ENCODE assay signal across 11 cellular contexts in the genomic region with DNA sequence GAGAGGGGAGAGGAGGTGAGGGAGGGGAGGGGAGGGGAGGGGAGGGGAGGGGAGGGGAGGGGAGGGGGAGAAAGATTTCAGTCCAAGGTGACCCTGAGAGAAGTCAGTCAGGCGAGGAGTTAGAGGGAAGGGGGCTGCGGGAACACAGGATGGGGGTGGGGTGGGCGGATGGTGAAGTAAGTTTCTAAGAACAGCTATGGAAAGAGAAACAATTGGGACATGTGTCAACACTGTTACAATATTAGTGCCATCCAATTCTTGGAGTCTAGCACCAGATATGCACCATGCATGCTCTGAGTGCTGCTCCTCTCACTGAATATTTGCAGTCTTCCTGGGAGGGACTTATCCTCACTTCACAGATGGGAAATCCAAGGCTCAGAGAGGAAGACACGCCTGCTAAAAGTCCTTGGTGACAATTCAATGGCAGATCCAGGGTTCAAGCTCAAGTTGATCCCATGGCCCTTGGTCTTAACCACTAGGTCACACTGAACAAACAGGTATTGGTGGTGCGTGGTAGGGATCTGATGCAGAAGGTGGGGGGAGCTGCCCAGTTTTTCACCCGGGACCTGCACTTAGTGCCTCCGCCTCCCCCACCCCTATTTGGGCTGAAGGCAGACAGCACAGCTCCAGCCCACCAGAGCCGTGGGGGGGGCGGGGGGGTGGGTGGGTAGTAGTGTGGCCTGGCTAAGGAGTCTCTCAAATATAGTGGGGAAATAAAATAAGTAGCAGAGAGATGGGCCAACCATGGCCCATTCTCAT. TPM values are rescaled to one million over a fixed set of nuclear protein-coding genes. Genes with fewer than 3 reads are reported as not detected.
A peak's percentile ranks its signal among the peaks of the same experiment; 100 is the strongest.
DNase-seq lines count a peak whose midpoint lies in the region; ATAC-seq, FAIRE-seq and TF ChIP-seq lines count a peak whose summit lies in the region.
"Had no signal": no experiment of that assay in that cellular context is flagged by ENCODE, and none has a peak within 500 bp of the region (broad histone marks: within the 10 kb centered on the region; RNA-seq: fewer than 3 reads in every experiment).

No MANE protein-coding gene starts in this region.

- ATAC-seq in natural killer cell (no peak), GM12878 (no peak), upper lobe of left lung (ENCODE audit: low FRiP score in 2 of 2) (no peak), GM19463 (IDR thresholded peaks at IDR 0.05; ENCODE audit: unreplicated experiment) (no peak)
- no peak for ATAC-seq in natural killer cell treated with Interleukin-12 subunit alpha and Interleukin-12 subunit beta and Interleukin-15 and Interleukin-18, amount 100 ng/mL, for 72 hours
- ATAC-seq: upper lobe of right lung had no signal

- 67% methylated on average over 6 of the region's 9 CpGs for WGBS in GM12878 (ENCODE audit: insufficient coverage, insufficient replicate concordance, low lambda C conversion rate, missing lambda C conversion rate)
- WGBS in upper lobe of left lung, 2 donors, result 49 to 53% methylated on average over 7 of the region's 9 CpGs

- no peak overlapping the region for H3K27ac ChIP-seq in GM12878 (ENCODE audit: control insufficient read depth, insufficient read depth)
- H3K27ac ChIP-seq in upper lobe of left lung, result peak overlapping the region; percentile 74 to 91 (median 86)
- H3K27ac ChIP-seq: upper lobe of right lung had no signal

- H3K36me3 Mint-ChIP-seq in natural killer cell (no peaks in the 10 kb centered on the region), mesothelial cell of epicardium (no peaks in the 10 kb centered on the region)
- H3K36me3 Mint-ChIP-seq in natural killer cell treated with Interleukin-12 subunit alpha and Interleukin-12 subunit beta and Interleukin-15 and Interleukin-18, amount 100 ng/mL, for 72 hours, result no peaks in the 10 kb centered on the region

- no peak for DNase-seq in natural killer cell
- no peak for DNase-seq in natural killer cell treated with Interleukin-12 subunit alpha and Interleukin-12 subunit beta and Interleukin-15 and Interleukin-18, amount 100 ng/mL, for 72 hours (ENCODE audit: low spot score)
- DNase-seq in GM12878 (ENCODE audit: low read depth, low spot score), result no peak
- DNase-seq in mesothelial cell of epicardium (ENCODE audit: low spot score in 2 of 2, unreplicated experiment in 2 of 2), result no peak
- no peak for DNase-seq in upper lobe of left lung
- no peak for DNase-seq in NOMO-1 (lab: John Stamatoyannopoulos, UW; ENCODE audit: unreplicated experiment in 2 of 2)
- no peak for DNase-seq in activated CD4-positive, alpha-beta T cell treated with anti-CD3 and anti-CD28 coated beads, Interleukin-2, amount 50 U/mL, for 4 hours
- DNase-seq: brain microvascular endothelial cell, upper lobe of right lung had no signal

- SMC1A ChIA-PET in GM12878 (lab: Charles Lee; ENCODE audit: uncharacterized antibody, unreplicated experiment), result interaction anchor here (1.1 to 10.1 kb wide), 10 partner anchors 8 to 101 kb away, joined by 3 to 123 read pairs (median 10); a partner anchor contains a TSS

- intact Hi-C loops in natural killer cell (cut with micrococcal nuclease) (loop anchor here (10.0 kb wide), 1 partner anchor 692 kb away; no protein-coding TSS in a partner anchor), GM12878 (cut with micrococcal nuclease; ENCODE audit: unreplicated experiment) (no loop called here)

- CTCF ChIA-PET in GM12878 (lab: Yijun Ruan, JAX), result interaction anchor here (0.8 to 7.5 kb wide), 10 partner anchors 10 to 81 kb away, joined by 3 to 104 read pairs (median 17); a partner anchor contains a TSS

- H3K9me3 Mint-ChIP-seq in natural killer cell, result no peaks in the 10 kb centered on the region
- H3K9me3 Mint-ChIP-seq in natural killer cell treated with Interleukin-12 subunit alpha and Interleukin-12 subunit beta and Interleukin-15 and Interleukin-18, amount 100 ng/mL, for 72 hours, result no peaks in the 10 kb centered on the region
- peaks cover 3% of the 10 kb centered on the region for H3K9me3 Mint-ChIP-seq in mesothelial cell of epicardium

- POLR2A ChIA-PET in GM12878 (lab: Charles Lee), result interaction anchor here (1.3 to 8.9 kb wide), 4 partner anchors 8 to 40 kb away, joined by 6 to 88 read pairs (median 46); a partner anchor contains a TSS

- no peak for TF ChIP-seq EP300 in GM12878 (IDR thresholded peaks at IDR 0.05; ENCODE audit: borderline replicate concordance in 1 of 2, control insufficient read depth in 1 of 2, low read depth in 2 of 2, low read length in 2 of 2)
- TF ChIP-seq EP300 in upper lobe of left lung (IDR thresholded peaks at IDR 0.05), result no peak

- H3K27me3 ChIP-seq in GM12878 (replicated peaks in 1 of 2; ENCODE audit: control insufficient read depth in 2 of 2, insufficient read depth in 2 of 2, low read length in 1 of 2), result no peaks in the 10 kb centered on the region
- H3K27me3 ChIP-seq in upper lobe of left lung, result no peaks in the 10 kb centered on the region
- H3K27me3 ChIP-seq: brain microvascular endothelial cell, upper lobe of right lung had no signal

- TF ChIP-seq POLR2A in GM12878 (IDR thresholded peaks at IDR 0.05; ENCODE audit: low read depth, low read length) (no peak), upper lobe of left lung (IDR thresholded peaks at IDR 0.05) (no peak)

- H3K9ac ChIP-seq in GM12878 (ENCODE audit: control insufficient read depth, insufficient read depth, low read length), result no peak overlapping the region

- no peak for FAIRE-seq in GM12878 (lab: Jason Lieb, UNC)
- FAIRE-seq: GM12891 had no signal

- H3K9me3 ChIP-seq in GM12878 (replicated peaks; ENCODE audit: control insufficient read depth, insufficient read depth, low read length) (no peaks in the 10 kb centered on the region), upper lobe of left lung (no peaks in the 10 kb centered on the region)
- H3K9me3 ChIP-seq: upper lobe of right lung had no signal

- in situ Hi-C loops in GM12878 (cut with MboI), result no loop called here

- peak overlapping the region; percentile 30; the same call in 1 of the 2 replicates for H3K4me2 ChIP-seq in GM12878 (ENCODE audit: control insufficient read depth, insufficient read depth)

- TF ChIP-seq CTCF in natural killer cell (IDR thresholded peaks at IDR 0.05) (no peak), GM12878 (IDR thresholded peaks at IDR 0.05 in 2 of 3, conservative IDR thresholded peaks at IDR 0.05 in 1 of 3; ENCODE audit: control insufficient read depth in 2 of 3, extremely low read depth in 1 of 3, insufficient read depth in 1 of 3, low read depth in 3 of 3, low read length in 3 of 3) (no peak), mesothelial cell of epicardium (IDR thresholded peaks at IDR 0.05; ENCODE audit: unreplicated experiment) (no peak), upper lobe of left lung (IDR thresholded peaks at IDR 0.05) (no peak)

- H3K27ac Mint-ChIP-seq in natural killer cell, result peak overlapping the region; percentile 94 to 98
- peak overlapping the region in 1 of 2 donors; percentile 65 for H3K27ac Mint-ChIP-seq in natural killer cell treated with Interleukin-12 subunit alpha and Interleukin-12 subunit beta and Interleukin-15 and Interleukin-18, amount 100 ng/mL, for 72 hours
- peak overlapping the region; percentile 67 for H3K27ac Mint-ChIP-seq in mesothelial cell of epicardium

- peaks cover 44% of the 10 kb centered on the region for H3K4me1 ChIP-seq in GM12878 (ENCODE audit: control insufficient read depth, insufficient read depth, low read length)
- peaks cover 55 to 84% (median 74%) of the 10 kb centered on the region in 4 donors for H3K4me1 ChIP-seq in upper lobe of left lung

- no peaks in the 10 kb centered on the region for H3K36me3 ChIP-seq in GM12878 (ENCODE audit: control insufficient read depth in 2 of 2, insufficient read depth in 2 of 2, low read length in 1 of 2)
- H3K36me3 ChIP-seq in upper lobe of left lung, result no peaks in the 10 kb centered on the region
- H3K36me3 ChIP-seq: brain microvascular endothelial cell, upper lobe of right lung had no signal

- no peaks in the 10 kb centered on the region for H3K27me3 Mint-ChIP-seq in natural killer cell (ENCODE audit: low read depth in 2 of 2)
- no peaks in the 10 kb centered on the region for H3K27me3 Mint-ChIP-seq in natural killer cell treated with Interleukin-12 subunit alpha and Interleukin-12 subunit beta and Interleukin-15 and Interleukin-18, amount 100 ng/mL, for 72 hours
- no peaks in the 10 kb centered on the region for H3K27me3 Mint-ChIP-seq in mesothelial cell of epicardium (ENCODE audit: low read depth)

- no peak for TF ChIP-seq RAD21 in GM12878 (IDR thresholded peaks at IDR 0.05; ENCODE audit: insufficient read depth, low read depth, low read length)

- no peak overlapping the region for H2AFZ ChIP-seq in GM12878 (ENCODE audit: control insufficient read depth, low read depth, low read length)

- RAD21 ChIA-PET in GM12878 (lab: Charles Lee; ENCODE audit: unreplicated experiment), result interaction anchor here (1.2 to 4.8 kb wide), 7 partner anchors 8 to 78 kb away, joined by 4 to 81 read pairs (median 12); a partner anchor contains a TSS

- no TSS peak for BruUV-seq in GM12878 (replicated peaks; lab: Mats Ljungman, UMichigan)

- H3K4me1 Mint-ChIP-seq in natural killer cell (peaks cover 53 to 73% of the 10 kb centered on the region in 2 donors), mesothelial cell of epicardium (peaks cover 46% of the 10 kb centered on the region)
- H3K4me1 Mint-ChIP-seq in natural killer cell treated with Interleukin-12 subunit alpha and Interleukin-12 subunit beta and Interleukin-15 and Interleukin-18, amount 100 ng/mL, for 72 hours (ENCODE audit: low read depth in 2 of 2), result peaks cover 55 to 58% of the 10 kb centered on the region in 2 donors

- H3K79me2 ChIP-seq in GM12878 (ENCODE audit: control insufficient read depth, insufficient read depth, low read length), result peaks cover 14% of the 10 kb centered on the region

- no peaks in the 10 kb centered on the region; the same call in 1 of the 2 replicates for H4K20me1 ChIP-seq in GM12878 (ENCODE audit: control insufficient read depth, insufficient read depth)

- H3K4me3 Mint-ChIP-seq in natural killer cell (peak overlapping the region; percentile 7), mesothelial cell of epicardium (no peak overlapping the region)
- no peak overlapping the region for H3K4me3 Mint-ChIP-seq in natural killer cell treated with Interleukin-12 subunit alpha and Interleukin-12 subunit beta and Interleukin-15 and Interleukin-18, amount 100 ng/mL, for 72 hours

- H3K4me3 ChIP-seq in GM12878, result no peak overlapping the region
- H3K4me3 ChIP-seq in upper lobe of left lung, result no peak overlapping the region
- H3K4me3 ChIP-seq: upper lobe of right lung had no signal

RNA-seq across cellular contexts. Expression of a gene that starts 42.6 kb away (rescaled TPM):
- 10 to 100 TPM; 47.2 to 70.1 (median 50.7) TPM for total RNA-seq in natural killer cell
- 10 to 100 TPM; 33.7 to 53.9 TPM for total RNA-seq in natural killer cell treated with Interleukin-12 subunit alpha and Interleukin-12 subunit beta and Interleukin-15 and Interleukin-18, amount 100 ng/mL, for 72 hours
- 121 and 133 TPM in 2 replicates for total RNA-seq in GM12878 (2013; cell fraction: nucleolus; rRNA removed)
- 39.9 and 40.5 TPM in 2 replicates for total RNA-seq in GM12878 (2014; rRNA removed)
- total RNA-seq in GM12878 (2014; rRNA removed; fragmentation: Illumina TruSeq; extraction: Trizol), result 19.2 and 20.4 TPM in 2 replicates
- total RNA-seq in GM12878 (2021), result 81.0 and 81.5 TPM in 2 replicates
- 13.5 TPM for polyA plus RNA-seq in GM12878 (2011; ENCODE audit: low read depth)
- polyA plus RNA-seq in GM12878 (2011; rRNA removed), result 23.4 and 34.2 TPM in 2 replicates
- 20.8 and 22.4 TPM in 2 replicates for polyA plus RNA-seq in GM12878 (2011; cell fraction: cytosol; rRNA removed)
- 46.3 and 47.3 TPM in 2 replicates for polyA plus RNA-seq in GM12878 (2011; cell fraction: nucleus; rRNA removed)
- polyA plus RNA-seq in GM12878 (2012), result 11.0 and 13.7 TPM in 2 replicates
- 39.6 and 50.9 TPM in 2 replicates for polyA plus RNA-seq in GM12878 (2014; fragmentation: Illumina TruSeq; extraction: Trizol)
- 1 to 10 TPM in 1 of 2 experiments, under 1 TPM in 1; 0.97 to 2.4 TPM for polyA plus RNA-seq in GM12878 (2014; fragmentation: Nextera tagmentation; extraction: Ambion mirVana)
- 32.2 and 41.0 TPM in 2 replicates for polyA plus RNA-seq in GM12878 (2014; rRNA removed)
- 10 to 100 TPM; 40.5 to 43.6 TPM for polyA plus RNA-seq in GM12878 (2016; fragmentation: Nextera tagmentation; extraction: Ambion mirVana)
- 36.1 and 38.8 TPM in 2 replicates for polyA minus RNA-seq in GM12878 (2011; rRNA and poly(A)+ RNA removed)
- polyA minus RNA-seq in GM12878 (2011; cell fraction: cytosol; rRNA and poly(A)+ RNA removed), result 15.8 and 16.8 TPM in 2 replicates
- 31.1 and 39.1 TPM in 2 replicates for polyA minus RNA-seq in GM12878 (2011; cell fraction: nucleus; rRNA and poly(A)+ RNA removed)
- 39.3 to 41.8 TPM (median 41.1 TPM) in 3 replicates for total RNA-seq in mesothelial cell of epicardium
- 100 to 1,000 TPM in 1 of 6 donors, 10 to 100 TPM in 5; 55.8 to 120 (median 74.8) TPM for total RNA-seq in upper lobe of left lung
